In genomic region chr3:17742837-17743659, GRCh38 we compare ENCODE assay signal across 1 cellular context.
TF ChIP-seq lines count a peak whose summit lies in the region.

No MANE protein-coding gene starts in this region.

TF ChIP-seq in K562, 482 proteins besides CTCF, POLR2A, EP300 and RAD21 (continued from another document):
- TF ChIP-seq ARID3B (CRISPR knock-in tag; IDR thresholded peaks at IDR 0.05; ENCODE audit: borderline replicate concordance) (0 out of 2 replicates have a peak, but pooled peaks have one; percentile 6), ZNF668 (CRISPR knock-in tag; IDR thresholded peaks at IDR 0.05) (no peak), PHF8 (IDR thresholded peaks at IDR 0.05; ENCODE audit: borderline replicate concordance, low read length) (peak; percentile 52; the same call in 1 of the 2 replicates), JUNB (CRISPR knock-in tag; conservative IDR thresholded peaks at IDR 0.05) (no peak), DNMT1 (IDR thresholded peaks at IDR 0.05) (no peak), SLC30A9 (CRISPR knock-in tag; IDR thresholded peaks at IDR 0.05) (no peak), DACH1 (IDR thresholded peaks at IDR 0.05; ENCODE audit: partially characterized antibody) (no peak), ZNF77 (CRISPR knock-in tag; IDR thresholded peaks at IDR 0.05) (no peak), NR2F6 (CRISPR knock-in tag; IDR thresholded peaks at IDR 0.05) (no peak), ZNF124 (CRISPR knock-in tag; IDR thresholded peaks at IDR 0.05) (no peak), ZFP30 (CRISPR knock-in tag; IDR thresholded peaks at IDR 0.05; ENCODE audit: borderline replicate concordance) (no peak), BRD9 (IDR thresholded peaks at IDR 0.05; ENCODE audit: low read depth, partially characterized antibody) (peak; percentile 48), ILF3 (IDR thresholded peaks at IDR 0.05; ENCODE audit: borderline replicate concordance) (no peak), ZEB2 (IDR thresholded peaks at IDR 0.05) (0 out of 2 replicates have a peak, but pooled peaks have one; percentile 13), GTF2E2 (tag; IDR thresholded peaks at IDR 0.05) (no peak; the same call in 1 of the 2 replicates), PML (IDR thresholded peaks at IDR 0.05; ENCODE audit: low read length) (peak; percentile 63), HMBOX1 (IDR thresholded peaks at IDR 0.05) (peak; percentile 89), NBN (IDR thresholded peaks at IDR 0.05; ENCODE audit: low read depth) (peak; percentile 87), VEZF1 (CRISPR knock-in tag; IDR thresholded peaks at IDR 0.05) (no peak), TEAD4 (IDR thresholded peaks at IDR 0.05; ENCODE audit: low read length) (peak; percentile 35), TEAD4 (CRISPR knock-in tag; IDR thresholded peaks at IDR 0.05; ENCODE audit: borderline replicate concordance) (no peak), ZNF696 (CRISPR knock-in tag; conservative IDR thresholded peaks at IDR 0.05) (no peak), PRPF4 (IDR thresholded peaks at IDR 0.05; ENCODE audit: insufficient read depth, low read depth, low read length, poor library complexity, severe bottlenecking) (no peak), ZNF354B (CRISPR knock-in tag; IDR thresholded peaks at IDR 0.05) (peak; percentile 12; the same call in 1 of the 2 replicates), CBX5 (IDR thresholded peaks at IDR 0.05; ENCODE audit: borderline replicate concordance, low read depth) (no peak)
- TF ChIP-seq, protein P1, sequence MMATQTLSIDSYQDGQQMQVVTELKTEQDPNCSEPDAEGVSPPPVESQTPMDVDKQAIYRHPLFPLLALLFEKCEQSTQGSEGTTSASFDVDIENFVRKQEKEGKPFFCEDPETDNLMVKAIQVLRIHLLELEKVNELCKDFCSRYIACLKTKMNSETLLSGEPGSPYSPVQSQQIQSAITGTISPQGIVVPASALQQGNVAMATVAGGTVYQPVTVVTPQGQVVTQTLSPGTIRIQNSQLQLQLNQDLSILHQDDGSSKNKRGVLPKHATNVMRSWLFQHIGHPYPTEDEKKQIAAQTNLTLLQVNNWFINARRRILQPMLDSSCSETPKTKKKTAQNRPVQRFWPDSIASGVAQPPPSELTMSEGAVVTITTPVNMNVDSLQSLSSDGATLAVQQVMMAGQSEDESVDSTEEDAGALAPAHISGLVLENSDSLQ (IDR thresholded peaks at IDR 0.05) = peak; percentile 63; the same call in 1 of the 2 replicates
- TF ChIP-seq, protein P2, sequence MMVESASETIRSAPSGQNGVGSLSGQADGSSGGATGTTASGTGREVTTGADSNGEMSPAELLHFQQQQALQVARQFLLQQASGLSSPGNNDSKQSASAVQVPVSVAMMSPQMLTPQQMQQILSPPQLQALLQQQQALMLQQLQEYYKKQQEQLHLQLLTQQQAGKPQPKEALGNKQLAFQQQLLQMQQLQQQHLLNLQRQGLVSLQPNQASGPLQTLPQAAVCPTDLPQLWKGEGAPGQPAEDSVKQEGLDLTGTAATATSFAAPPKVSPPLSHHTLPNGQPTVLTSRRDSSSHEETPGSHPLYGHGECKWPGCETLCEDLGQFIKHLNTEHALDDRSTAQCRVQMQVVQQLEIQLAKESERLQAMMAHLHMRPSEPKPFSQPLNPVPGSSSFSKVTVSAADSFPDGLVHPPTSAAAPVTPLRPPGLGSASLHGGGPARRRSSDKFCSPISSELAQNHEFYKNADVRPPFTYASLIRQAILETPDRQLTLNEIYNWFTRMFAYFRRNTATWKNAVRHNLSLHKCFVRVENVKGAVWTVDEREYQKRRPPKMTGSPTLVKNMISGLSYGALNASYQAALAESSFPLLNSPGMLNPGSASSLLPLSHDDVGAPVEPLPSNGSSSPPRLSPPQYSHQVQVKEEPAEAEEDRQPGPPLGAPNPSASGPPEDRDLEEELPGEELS (CRISPR knock-in tag; IDR thresholded peaks at IDR 0.05; ENCODE audit: borderline replicate concordance) = no peak
